1 cellular context compared by ENCODE assay signal in the genomic region with DNA sequence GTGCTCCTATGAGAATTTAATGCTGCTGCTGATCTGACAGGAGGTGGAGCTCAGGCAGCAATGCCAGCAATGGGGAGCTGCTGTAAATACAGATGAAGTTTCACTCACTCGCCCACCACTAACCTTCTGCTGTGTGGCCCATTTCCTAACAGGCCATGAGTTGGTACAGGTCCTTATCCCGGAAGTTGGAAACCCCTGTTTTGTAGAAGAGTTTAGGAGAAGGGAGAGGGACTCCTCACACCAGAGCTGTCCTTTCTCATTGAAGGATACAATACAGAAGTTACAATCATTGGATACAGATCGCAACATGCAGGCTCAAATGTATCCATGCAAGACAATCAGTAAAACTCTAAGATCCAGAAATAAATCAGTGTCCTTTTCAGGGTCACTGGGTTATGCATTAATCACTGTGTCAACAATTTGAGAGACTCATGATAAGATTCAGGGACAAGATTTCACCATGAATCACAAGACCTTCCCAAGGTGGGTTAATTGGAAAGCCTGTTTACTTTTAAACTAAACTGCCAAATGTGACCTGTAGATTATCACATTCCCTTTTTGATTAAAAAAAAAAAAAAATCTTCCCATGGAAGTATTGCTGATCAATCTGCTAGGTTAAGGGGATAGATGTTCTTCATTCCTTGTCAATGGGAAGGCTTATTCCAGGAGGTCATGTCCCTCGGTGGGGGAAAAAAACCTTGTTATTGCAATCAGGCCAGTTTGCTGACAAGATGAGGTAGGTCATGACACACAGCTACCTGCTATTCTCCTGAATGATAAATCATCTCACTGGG.
A peak's percentile ranks its signal among the peaks of the same experiment; 100 is the strongest.
TF ChIP-seq lines count a peak whose summit lies in the region.

No MANE protein-coding gene starts in this region.

TF ChIP-seq in HepG2, 621 proteins besides CTCF, POLR2A, EP300 and RAD21 (continued from another document and continues in another):
- TF ChIP-seq, protein P1, sequence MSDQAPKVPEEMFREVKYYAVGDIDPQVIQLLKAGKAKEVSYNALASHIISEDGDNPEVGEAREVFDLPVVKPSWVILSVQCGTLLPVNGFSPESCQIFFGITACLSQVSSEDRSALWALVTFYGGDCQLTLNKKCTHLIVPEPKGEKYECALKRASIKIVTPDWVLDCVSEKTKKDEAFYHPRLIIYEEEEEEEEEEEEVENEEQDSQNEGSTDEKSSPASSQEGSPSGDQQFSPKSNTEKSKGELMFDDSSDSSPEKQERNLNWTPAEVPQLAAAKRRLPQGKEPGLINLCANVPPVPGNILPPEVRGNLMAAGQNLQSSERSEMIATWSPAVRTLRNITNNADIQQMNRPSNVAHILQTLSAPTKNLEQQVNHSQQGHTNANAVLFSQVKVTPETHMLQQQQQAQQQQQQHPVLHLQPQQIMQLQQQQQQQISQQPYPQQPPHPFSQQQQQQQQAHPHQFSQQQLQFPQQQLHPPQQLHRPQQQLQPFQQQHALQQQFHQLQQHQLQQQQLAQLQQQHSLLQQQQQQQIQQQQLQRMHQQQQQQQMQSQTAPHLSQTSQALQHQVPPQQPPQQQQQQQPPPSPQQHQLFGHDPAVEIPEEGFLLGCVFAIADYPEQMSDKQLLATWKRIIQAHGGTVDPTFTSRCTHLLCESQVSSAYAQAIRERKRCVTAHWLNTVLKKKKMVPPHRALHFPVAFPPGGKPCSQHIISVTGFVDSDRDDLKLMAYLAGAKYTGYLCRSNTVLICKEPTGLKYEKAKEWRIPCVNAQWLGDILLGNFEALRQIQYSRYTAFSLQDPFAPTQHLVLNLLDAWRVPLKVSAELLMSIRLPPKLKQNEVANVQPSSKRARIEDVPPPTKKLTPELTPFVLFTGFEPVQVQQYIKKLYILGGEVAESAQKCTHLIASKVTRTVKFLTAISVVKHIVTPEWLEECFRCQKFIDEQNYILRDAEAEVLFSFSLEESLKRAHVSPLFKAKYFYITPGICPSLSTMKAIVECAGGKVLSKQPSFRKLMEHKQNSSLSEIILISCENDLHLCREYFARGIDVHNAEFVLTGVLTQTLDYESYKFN (CRISPR knock-in tag; conservative IDR thresholded peaks at IDR 0.05), result peak; percentile 60
- TF ChIP-seq BCL6 (CRISPR knock-in tag; IDR thresholded peaks at IDR 0.05) (peak; percentile 71; the same call in 1 of the 2 replicates), ZBTB21 (CRISPR knock-in tag; IDR thresholded peaks at IDR 0.05) (no peak), TCF7 (IDR thresholded peaks at IDR 0.05; ENCODE audit: low read depth) (no peak), ZNF17 (CRISPR knock-in tag; IDR thresholded peaks at IDR 0.05) (no peak), ZNF780A (CRISPR knock-in tag; IDR thresholded peaks at IDR 0.05) (no peak), ZNF552 (CRISPR knock-in tag; IDR thresholded peaks at IDR 0.05; ENCODE audit: borderline replicate concordance) (no peak), PHB2 (IDR thresholded peaks at IDR 0.05; ENCODE audit: partially characterized antibody) (no peak), HIVEP1 (CRISPR knock-in tag; IDR thresholded peaks at IDR 0.05) (no peak), ONECUT2 (CRISPR knock-in tag; IDR thresholded peaks at IDR 0.05) (no peak), YY1 (IDR thresholded peaks at IDR 0.05; ENCODE audit: insufficient read depth, insufficient replicate concordance, low read depth, low read length) (no peak), KLF15 (CRISPR knock-in tag; IDR thresholded peaks at IDR 0.05; ENCODE audit: borderline replicate concordance) (no peak), POLR2AphosphoS5 (IDR thresholded peaks at IDR 0.05; ENCODE audit: low read depth, low read length) (no peak), FOXO1 (CRISPR knock-in tag; IDR thresholded peaks at IDR 0.05) (peak; percentile 41; the same call in 1 of the 2 replicates), SMAD3 (CRISPR knock-in tag; IDR thresholded peaks at IDR 0.05) (no peak; the same call in 1 of the 2 replicates), MYNN (CRISPR knock-in tag; IDR thresholded peaks at IDR 0.05; ENCODE audit: low read depth) (no peak), HMGXB4 (CRISPR knock-in tag; IDR thresholded peaks at IDR 0.05; ENCODE audit: borderline replicate concordance in 1 of 2, low read depth in 1 of 2) (no peak), POGZ (CRISPR knock-in tag; IDR thresholded peaks at IDR 0.05) (no peak), ZNF781 (CRISPR knock-in tag; IDR thresholded peaks at IDR 0.05; ENCODE audit: borderline replicate concordance, not compliant biosample characterization) (peak; percentile 25), ELK4 (CRISPR knock-in tag; IDR thresholded peaks at IDR 0.05; ENCODE audit: borderline replicate concordance) (no peak), BHLHE40 (IDR thresholded peaks at IDR 0.05; ENCODE audit: low read length) (no peak), ZNF724P (CRISPR knock-in tag; IDR thresholded peaks at IDR 0.05; ENCODE audit: borderline replicate concordance) (no peak), ETV6 (CRISPR knock-in tag; conservative IDR thresholded peaks at IDR 0.05) (no peak), TEF (CRISPR knock-in tag; IDR thresholded peaks at IDR 0.05) (no peak), RAD51 (IDR thresholded peaks at IDR 0.05; ENCODE audit: borderline replicate concordance) (no peak), NPAS2 (CRISPR knock-in tag; IDR thresholded peaks at IDR 0.05; ENCODE audit: borderline replicate concordance) (no peak), MXD4 (CRISPR knock-in tag; IDR thresholded peaks at IDR 0.05) (no peak), DR1 (CRISPR knock-in tag; IDR thresholded peaks at IDR 0.05) (no peak), CEBPB (IDR thresholded peaks at IDR 0.05; ENCODE audit: borderline replicate concordance, low read depth, low read length) (no peak), CHCHD3 (CRISPR knock-in tag; IDR thresholded peaks at IDR 0.05) (no peak), ARNT (IDR thresholded peaks at IDR 0.05) (no peak), YEATS4 (CRISPR knock-in tag; IDR thresholded peaks at IDR 0.05; ENCODE audit: borderline replicate concordance) (no peak), RARA (CRISPR knock-in tag; IDR thresholded peaks at IDR 0.05) (peak; percentile 75), ZNF496 (CRISPR knock-in tag; IDR thresholded peaks at IDR 0.05; ENCODE audit: insufficient replicate concordance) (no peak), PCBP1 (IDR thresholded peaks at IDR 0.05; ENCODE audit: borderline replicate concordance, low read depth, low read length) (no peak), ATF1 (CRISPR knock-in tag; IDR thresholded peaks at IDR 0.05) (no peak; the same call in 1 of the 2 replicates), ZIK1 (CRISPR knock-in tag; IDR thresholded peaks at IDR 0.05; ENCODE audit: borderline replicate concordance, low read depth) (no peak), ELF3 (CRISPR knock-in tag; IDR thresholded peaks at IDR 0.05) (peak; percentile 33; the same call in 1 of the 2 replicates), ZNF740 (CRISPR knock-in tag; IDR thresholded peaks at IDR 0.05) (no peak), ZMYM3 (CRISPR knock-in tag; IDR thresholded peaks at IDR 0.05) (no peak), GTF3A (CRISPR knock-in tag; conservative IDR thresholded peaks at IDR 0.05) (no peak), TMF1 (CRISPR knock-in tag; IDR thresholded peaks at IDR 0.05; ENCODE audit: low read depth) (no peak), KMT2B (CRISPR knock-in tag; IDR thresholded peaks at IDR 0.05) (0 out of 2 replicates have a peak, but pooled peaks have one; percentile 26), ZNF572 (CRISPR knock-in tag; IDR thresholded peaks at IDR 0.05) (no peak), ESRRA (CRISPR knock-in tag; IDR thresholded peaks at IDR 0.05; ENCODE audit: low read depth) (peak; percentile 31; the same call in 1 of the 2 replicates), ZNF883 (CRISPR knock-in tag; IDR thresholded peaks at IDR 0.05; ENCODE audit: not compliant biosample characterization) (no peak), ZC3H4 (CRISPR knock-in tag; IDR thresholded peaks at IDR 0.05; ENCODE audit: borderline replicate concordance) (no peak), MAFK (conservative IDR thresholded peaks at IDR 0.05 in 1 of 2, IDR thresholded peaks at IDR 0.05 in 1 of 2; ENCODE audit: low read length in 2 of 2) (0 out of 4 replicates have a peak, but pooled peaks of 1 of the 2 experiments have one; percentile 4), ZSCAN31 (CRISPR knock-in tag; IDR thresholded peaks at IDR 0.05; ENCODE audit: low read depth) (no peak), MED13 (CRISPR knock-in tag; IDR thresholded peaks at IDR 0.05) (no peak), ZNF543 (CRISPR knock-in tag; IDR thresholded peaks at IDR 0.05) (no peak), HNRNPLL (IDR thresholded peaks at IDR 0.05; ENCODE audit: low read depth, low read length, poor library complexity, severe bottlenecking) (no peak), ETV5 (CRISPR knock-in tag; IDR thresholded peaks at IDR 0.05; ENCODE audit: borderline replicate concordance) (no peak), SP1 (IDR thresholded peaks at IDR 0.05) (no peak), SP1 (CRISPR knock-in tag; IDR thresholded peaks at IDR 0.05) (no peak), ZNF570 (CRISPR knock-in tag; IDR thresholded peaks at IDR 0.05; ENCODE audit: borderline replicate concordance) (no peak), ZNF772 (CRISPR knock-in tag; IDR thresholded peaks at IDR 0.05) (no peak), FOXK2 (IDR thresholded peaks at IDR 0.05) (no peak)
- TF ChIP-seq, protein P2, sequence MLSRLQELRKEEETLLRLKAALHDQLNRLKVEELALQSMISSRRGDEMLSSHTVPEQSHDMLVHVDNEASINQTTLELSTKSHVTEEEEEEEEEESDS (CRISPR knock-in tag; IDR thresholded peaks at IDR 0.05; ENCODE audit: borderline replicate concordance), result 0 out of 2 replicates have a peak, but pooled peaks have one; percentile 14
- TF ChIP-seq, protein P3, sequence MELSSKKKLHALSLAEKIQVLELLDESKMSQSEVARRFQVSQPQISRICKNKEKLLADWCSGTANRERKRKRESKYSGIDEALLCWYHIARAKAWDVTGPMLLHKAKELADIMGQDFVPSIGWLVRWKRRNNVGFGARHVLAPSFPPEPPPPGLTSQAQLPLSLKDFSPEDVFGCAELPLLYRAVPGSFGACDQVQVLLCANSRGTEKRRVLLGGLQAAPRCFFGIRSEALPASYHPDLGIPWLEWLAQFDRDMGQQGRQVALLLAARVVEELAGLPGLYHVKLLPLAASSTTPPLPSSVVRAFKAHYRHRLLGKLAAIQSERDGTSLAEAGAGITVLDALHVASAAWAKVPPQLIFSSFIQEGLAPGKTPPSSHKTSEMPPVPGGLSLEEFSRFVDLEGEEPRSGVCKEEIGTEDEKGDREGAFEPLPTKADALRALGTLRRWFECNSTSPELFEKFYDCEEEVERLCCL (CRISPR knock-in tag; IDR thresholded peaks at IDR 0.05; ENCODE audit: borderline replicate concordance), result no peak
- TF ChIP-seq, protein P4, sequence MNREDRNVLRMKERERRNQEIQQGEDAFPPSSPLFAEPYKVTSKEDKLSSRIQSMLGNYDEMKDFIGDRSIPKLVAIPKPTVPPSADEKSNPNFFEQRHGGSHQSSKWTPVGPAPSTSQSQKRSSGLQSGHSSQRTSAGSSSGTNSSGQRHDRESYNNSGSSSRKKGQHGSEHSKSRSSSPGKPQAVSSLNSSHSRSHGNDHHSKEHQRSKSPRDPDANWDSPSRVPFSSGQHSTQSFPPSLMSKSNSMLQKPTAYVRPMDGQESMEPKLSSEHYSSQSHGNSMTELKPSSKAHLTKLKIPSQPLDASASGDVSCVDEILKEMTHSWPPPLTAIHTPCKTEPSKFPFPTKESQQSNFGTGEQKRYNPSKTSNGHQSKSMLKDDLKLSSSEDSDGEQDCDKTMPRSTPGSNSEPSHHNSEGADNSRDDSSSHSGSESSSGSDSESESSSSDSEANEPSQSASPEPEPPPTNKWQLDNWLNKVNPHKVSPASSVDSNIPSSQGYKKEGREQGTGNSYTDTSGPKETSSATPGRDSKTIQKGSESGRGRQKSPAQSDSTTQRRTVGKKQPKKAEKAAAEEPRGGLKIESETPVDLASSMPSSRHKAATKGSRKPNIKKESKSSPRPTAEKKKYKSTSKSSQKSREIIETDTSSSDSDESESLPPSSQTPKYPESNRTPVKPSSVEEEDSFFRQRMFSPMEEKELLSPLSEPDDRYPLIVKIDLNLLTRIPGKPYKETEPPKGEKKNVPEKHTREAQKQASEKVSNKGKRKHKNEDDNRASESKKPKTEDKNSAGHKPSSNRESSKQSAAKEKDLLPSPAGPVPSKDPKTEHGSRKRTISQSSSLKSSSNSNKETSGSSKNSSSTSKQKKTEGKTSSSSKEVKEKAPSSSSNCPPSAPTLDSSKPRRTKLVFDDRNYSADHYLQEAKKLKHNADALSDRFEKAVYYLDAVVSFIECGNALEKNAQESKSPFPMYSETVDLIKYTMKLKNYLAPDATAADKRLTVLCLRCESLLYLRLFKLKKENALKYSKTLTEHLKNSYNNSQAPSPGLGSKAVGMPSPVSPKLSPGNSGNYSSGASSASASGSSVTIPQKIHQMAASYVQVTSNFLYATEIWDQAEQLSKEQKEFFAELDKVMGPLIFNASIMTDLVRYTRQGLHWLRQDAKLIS (CRISPR knock-in tag; IDR thresholded peaks at IDR 0.05), result no peak
